15 cellular contexts compared by ENCODE assay signal in the genomic region with DNA sequence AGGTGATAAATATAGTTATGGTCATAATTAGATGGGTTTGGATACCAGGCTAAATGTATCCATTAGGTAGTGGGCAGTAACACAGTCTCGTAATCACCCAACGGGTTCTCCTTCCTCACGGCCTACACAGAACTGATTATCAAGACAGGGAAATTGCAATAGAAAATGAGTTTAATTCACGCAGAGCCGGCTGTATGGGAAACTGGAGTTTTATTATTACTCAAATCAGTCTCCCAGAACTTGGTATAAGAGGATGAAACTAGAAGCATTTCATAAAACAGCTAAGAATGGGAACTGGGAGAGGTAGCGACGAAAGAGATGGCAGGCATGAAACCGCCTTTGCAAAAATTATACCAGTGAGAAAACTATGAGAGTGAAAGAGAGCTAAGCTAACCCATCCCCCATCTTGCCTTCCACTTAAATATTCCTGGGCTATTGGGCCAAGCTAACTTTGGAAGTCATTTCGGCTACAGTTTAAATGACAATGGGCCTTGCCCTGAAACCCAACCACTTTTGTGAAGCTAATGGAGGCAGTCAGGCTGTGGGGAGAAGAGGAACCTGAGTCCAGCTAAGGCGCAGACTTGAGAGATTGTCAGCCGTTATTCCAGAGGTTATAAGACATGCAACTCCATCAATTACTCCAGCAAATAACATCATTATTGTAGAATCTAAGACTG. TPM values are rescaled to one million over a fixed set of nuclear protein-coding genes. Genes with fewer than 3 reads are reported as not detected.
DNase-seq lines count a peak whose midpoint lies in the region; ATAC-seq lines count a peak whose summit lies in the region.
"Had no signal": no experiment of that assay in that cellular context is flagged by ENCODE, and none has a peak within 500 bp of the region (broad histone marks: within the 10 kb centered on the region; RNA-seq: fewer than 3 reads in every experiment).

No MANE protein-coding gene starts in this region.

- peaks cover 0 to 2% of the 10 kb centered on the region in 2 donors for H3K9me3 Mint-ChIP-seq in activated T-cell treated with anti-CD3 and anti-CD28 coated beads, Interleukin-2, amount 50 U/mL, for 72 hours
- no peaks in the 10 kb centered on the region for H3K9me3 Mint-ChIP-seq in activated T-cell treated with anti-CD3 and anti-CD28 coated beads, Interleukin-2, amount 50 U/mL, for 24 hours
- H3K9me3 Mint-ChIP-seq: activated B cell treated with CpG ODN at 0.5 μM for 24 hours had no signal

- peaks cover 10% of the 10 kb centered on the region for H3K4me1 Mint-ChIP-seq in activated T-cell treated with anti-CD3 and anti-CD28 coated beads, Interleukin-2, amount 50 U/mL, for 72 hours (ENCODE audit: low read depth)
- peaks cover 36% of the 10 kb centered on the region for H3K4me1 Mint-ChIP-seq in activated T-cell treated with anti-CD3 and anti-CD28 coated beads, Interleukin-2, amount 50 U/mL, for 24 hours (ENCODE audit: low read depth)

- ATAC-seq in activated T-cell treated with anti-CD3 and anti-CD28 coated beads, Interleukin-2, amount 50 U/mL, for 72 hours (replicated peaks in 1 of 2), result peak in 1 of 2 donors; percentile 24
- peak; percentile 55 for ATAC-seq in HG02623 (IDR thresholded peaks at IDR 0.05; ENCODE audit: unreplicated experiment)
- peak; percentile 53 for ATAC-seq in HG03558 (IDR thresholded peaks at IDR 0.05; ENCODE audit: extremely low read depth, unreplicated experiment)
- ATAC-seq: activated T-helper 17 cell treated with anti-CD3 and anti-CD28 coated beads, Interleukin-2, amount 50 U/mL, for 72 hours; stimulated activated naive CD8-positive, alpha-beta T cell treated with anti-CD3 and anti-CD28 coated beads, Interleukin-15, amount 100 ng/mL, for 72 hours had no signal

- no peak overlapping the region for H3K4me3 Mint-ChIP-seq in activated T-cell treated with anti-CD3 and anti-CD28 coated beads, Interleukin-2, amount 50 U/mL, for 72 hours
- H3K4me3 Mint-ChIP-seq in activated T-cell treated with anti-CD3 and anti-CD28 coated beads, Interleukin-2, amount 50 U/mL, for 24 hours, result no peak overlapping the region
- H3K4me3 Mint-ChIP-seq: activated B cell treated with CpG ODN at 0.5 μM for 24 hours; activated T-helper 17 cell treated with anti-CD3 and anti-CD28 coated beads, Interleukin-2, amount 50 U/mL, for 72 hours; stimulated activated naive CD8-positive, alpha-beta T cell treated with anti-CD3 and anti-CD28 coated beads, Interleukin-15, amount 100 ng/mL, for 72 hours had no signal

- peak overlapping the region; percentile 2 for H3K27ac Mint-ChIP-seq in activated T-cell treated with anti-CD3 and anti-CD28 coated beads, Interleukin-2, amount 50 U/mL, for 72 hours
- H3K27ac Mint-ChIP-seq in activated T-cell treated with anti-CD3 and anti-CD28 coated beads, Interleukin-2, amount 50 U/mL, for 24 hours, result no peak overlapping the region
- H3K27ac Mint-ChIP-seq: activated B cell treated with CpG ODN at 0.5 μM for 24 hours; activated T-helper 17 cell treated with anti-CD3 and anti-CD28 coated beads, Interleukin-2, amount 50 U/mL, for 72 hours; stimulated activated naive CD8-positive, alpha-beta T cell treated with anti-CD3 and anti-CD28 coated beads, Interleukin-15, amount 100 ng/mL, for 72 hours had no signal

- H3K36me3 Mint-ChIP-seq in activated T-cell treated with anti-CD3 and anti-CD28 coated beads, Interleukin-2, amount 50 U/mL, for 72 hours (ENCODE audit: insufficient read depth in 2 of 2), result peaks cover 12 to 28% of the 10 kb centered on the region in 2 donors
- peaks cover 93% of the 10 kb centered on the region for H3K36me3 Mint-ChIP-seq in activated T-cell treated with anti-CD3 and anti-CD28 coated beads, Interleukin-2, amount 50 U/mL, for 24 hours (ENCODE audit: low read depth)

- H3K27me3 Mint-ChIP-seq in activated T-cell treated with anti-CD3 and anti-CD28 coated beads, Interleukin-2, amount 50 U/mL, for 72 hours (ENCODE audit: low read depth), result no peaks in the 10 kb centered on the region
- H3K27me3 Mint-ChIP-seq in activated T-cell treated with anti-CD3 and anti-CD28 coated beads, Interleukin-2, amount 50 U/mL, for 24 hours, result no peaks in the 10 kb centered on the region
- H3K27me3 Mint-ChIP-seq: activated B cell treated with CpG ODN at 0.5 μM for 24 hours; activated T-helper 17 cell treated with anti-CD3 and anti-CD28 coated beads, Interleukin-2, amount 50 U/mL, for 72 hours; stimulated activated naive CD8-positive, alpha-beta T cell treated with anti-CD3 and anti-CD28 coated beads, Interleukin-15, amount 100 ng/mL, for 72 hours had no signal

- DNase-seq in activated T-cell treated with anti-CD3 and anti-CD28 coated beads, Interleukin-2, amount 50 U/mL, for 72 hours, result no peak
- DNase-seq in activated T-cell treated with anti-CD3 and anti-CD28 coated beads, Interleukin-2, amount 50 U/mL, for 24 hours, result no peak
- DNase-seq in NCI-H2107 (lab: John Stamatoyannopoulos, UW), result no peak
- no peak for DNase-seq in cerebellar nuclear complex (lab: John Stamatoyannopoulos, UW)
- no peak for DNase-seq in DMS79 treated with DMSO at 0.1 percent for 48 hours (lab: John Stamatoyannopoulos, UW)
- no peak for DNase-seq in NCI-H526 (lab: John Stamatoyannopoulos, UW)
- DNase-seq: 8988T; activated B cell treated with CpG ODN at 0.5 μM for 24 hours; DMS 273 treated with DMSO at 0.1 percent for 48 hours; IMR-90; nucleus accumbens; stimulated activated naive CD8-positive, alpha-beta T cell treated with anti-CD3 and anti-CD28 coated beads, Interleukin-15, amount 100 ng/mL, for 72 hours had no signal

RNA-seq across cellular contexts. Expression of gene CTSC, which starts 29.6 kb away (rescaled TPM):
- 10 to 100 TPM; 73.0 to 78.3 TPM for total RNA-seq in activated T-cell treated with anti-CD3 and anti-CD28 coated beads, Interleukin-2, amount 50 U/mL, for 72 hours
